Comparison of ENCODE assay signal across 8 cellular contexts in genomic region chr10:114239117-114239993, GRCh38. TPM values are rescaled to one million over a fixed set of nuclear protein-coding genes. Genes with fewer than 3 reads are reported as not detected.
DNase-seq lines count a peak whose midpoint lies in the region; ATAC-seq and TF ChIP-seq lines count a peak whose summit lies in the region.

TSS of gene VWA2 (plus strand) at chr10:114239254. CDS start at chr10:114248714, 9,460 bp downstream.

- TF ChIP-seq CTCF in MM.1S (IDR thresholded peaks at IDR 0.05; ENCODE audit: low read length) = peak; percentile 40

- ATAC-seq in HG02852 (IDR thresholded peaks at IDR 0.05; ENCODE audit: unreplicated experiment) (no peak), HG03354 (IDR thresholded peaks at IDR 0.05; ENCODE audit: poor library complexity, severe bottlenecking, unreplicated experiment) (no peak)

- no peaks in the 10 kb centered on the region for H3K9me2 ChIP-seq in MM.1S (replicated peaks; ENCODE audit: insufficient read depth, low read length)

- H3K36me3 ChIP-seq in MM.1S (replicated peaks; ENCODE audit: insufficient read depth, low read length) = no peaks in the 10 kb centered on the region

- no peaks in the 10 kb centered on the region for H3K9me3 ChIP-seq in MM.1S (replicated peaks; ENCODE audit: insufficient read depth, low read length)

- no peaks in the 10 kb centered on the region for H3K79me2 ChIP-seq in MM.1S (ENCODE audit: low read length)

- H4K20me1 ChIP-seq in MM.1S (ENCODE audit: insufficient read depth, low read length) = no peaks in the 10 kb centered on the region

- H3K4me3 ChIP-seq in MM.1S (ENCODE audit: low read length) = peak within 1 kb of the TSS; percentile 67

- H2AFZ ChIP-seq in MM.1S (ENCODE audit: low read length) = peak within 1 kb of the TSS; percentile 86

- DNase-seq in Daoy (ENCODE audit: low read depth) (peak; percentile 42), MM.1S (peak; percentile 54), kidney tubule cell (ENCODE audit: low spot score) (peak; percentile 35), epidermal melanocyte (ENCODE audit: insufficient read length, low spot score) (no peak)
- peak; percentile 2 for DNase-seq in activated T-helper 9 cell treated with anti-CD3 and anti-CD28 coated beads, Interleukin-2, amount 50 U/mL, for 16 hours (ENCODE audit: low read depth)
- peak; percentile 7 for DNase-seq in stimulated activated CD8-positive, alpha-beta memory T cell treated with anti-CD3 and anti-CD28 coated beads, Interleukin-4, amount 100 ng/mL, for 24 hours (ENCODE audit: low read depth)

- peaks cover 11% of the 10 kb centered on the region; the same call in 1 of the 2 replicates for H3K27me3 ChIP-seq in MM.1S (replicated peaks; ENCODE audit: insufficient read depth, low read length)

- no peaks in the 10 kb centered on the region for H3K4me1 ChIP-seq in MM.1S (ENCODE audit: low read length)

- no peaks in the 10 kb centered on the region for H3F3A ChIP-seq in MM.1S (ENCODE audit: insufficient read depth, low read length)

- peak within 1 kb of the TSS; percentile 92 for H3K4me2 ChIP-seq in MM.1S (ENCODE audit: low read depth, low read length)

- peak within 1 kb of the TSS; percentile 12; the same call in 1 of the 2 replicates for H3K9ac ChIP-seq in MM.1S (ENCODE audit: low read length)

- no peak within 1 kb of the TSS for H3K27ac ChIP-seq in MM.1S (ENCODE audit: low read length)

RNA-seq across cellular contexts. Expression of gene VWA2, which starts in this region (rescaled TPM):
- total RNA-seq in Daoy (2014; rRNA removed; shearing (Covaris generic)) = not detected in 2 replicates

Comparison
In these comparisons a context has a peak if more than half of its experiments do, and no peak if none do; other contexts are left out.
1. Peak in DNase-seq in Daoy; RNA of the gene not detected or under 1 TPM.